Comparison of ENCODE assay signal across 2 cellular contexts in genomic region chr17:17793378-17794214, GRCh38.
TF ChIP-seq lines count a peak whose summit lies in the region.

No MANE protein-coding gene starts in this region.

TF ChIP-seq in IMR-90, 13 proteins besides CTCF, POLR2A, EP300 and RAD21:
- TF ChIP-seq BHLHE40 (IDR thresholded peaks at IDR 0.05; ENCODE audit: low read depth, low read length): no peak
- no peak for TF ChIP-seq FOS (IDR thresholded peaks at IDR 0.05; ENCODE audit: low read depth, low read length)
- TF ChIP-seq ELK1 (IDR thresholded peaks at IDR 0.05; ENCODE audit: borderline replicate concordance, low read depth, low read length): no peak
- TF ChIP-seq RCOR1 (IDR thresholded peaks at IDR 0.05; ENCODE audit: insufficient replicate concordance, low read length): no peak
- no peak for TF ChIP-seq MAZ (IDR thresholded peaks at IDR 0.05; ENCODE audit: borderline replicate concordance, low read depth, low read length)
- TF ChIP-seq CHD1 (IDR thresholded peaks at IDR 0.05; ENCODE audit: low read depth, low read length): no peak
- TF ChIP-seq CEBPB (IDR thresholded peaks at IDR 0.05; ENCODE audit: low read depth, low read length): no peak
- no peak for TF ChIP-seq USF2 (IDR thresholded peaks at IDR 0.05; ENCODE audit: low read depth, low read length)
- TF ChIP-seq NFE2L2 (IDR thresholded peaks at IDR 0.05; ENCODE audit: low read depth, low read length): no peak
- TF ChIP-seq SMC3 (IDR thresholded peaks at IDR 0.05; ENCODE audit: low read depth, low read length): no peak
- no peak for TF ChIP-seq MXI1 (IDR thresholded peaks at IDR 0.05; ENCODE audit: borderline replicate concordance, low read depth, low read length)
- no peak for TF ChIP-seq MAFK (IDR thresholded peaks at IDR 0.05; ENCODE audit: low read depth, low read length)
- no peak for TF ChIP-seq RFX5 (IDR thresholded peaks at IDR 0.05; ENCODE audit: low read depth, low read length)

TF ChIP-seq in endothelial cell of umbilical vein, 7 proteins besides CTCF, POLR2A, EP300 and RAD21:
- TF ChIP-seq MYC (IDR thresholded peaks at IDR 0.05; ENCODE audit: low read depth, low read length): no peak
- TF ChIP-seq FOS (IDR thresholded peaks at IDR 0.05; ENCODE audit: borderline replicate concordance, insufficient read depth, low read length): no peak
